In genomic region chr6:94623586-94623985, GRCh38 we compare ENCODE assay signal across 18 cellular contexts.
DNase-seq lines count a peak whose midpoint lies in the region; ATAC-seq and TF ChIP-seq lines count a peak whose summit lies in the region.
"Had no signal": no experiment of that assay in that cellular context is flagged by ENCODE, and none has a peak within 500 bp of the region (broad histone marks: within the 10 kb centered on the region; RNA-seq: fewer than 3 reads in every experiment).

No MANE protein-coding gene starts in this region.

- H3K9me3 ChIP-seq in adrenal gland (replicated peaks in 1 of 3): no peaks in the 10 kb centered on the region
- H3K9me3 ChIP-seq: Caco-2 had no signal

- H3K27ac ChIP-seq in adrenal gland: no peak overlapping the region
- H3K27ac ChIP-seq: C4-2B had no signal

- H3K27me3 ChIP-seq in adrenal gland: no peaks in the 10 kb centered on the region

- H3K4me3 ChIP-seq in adrenal gland: no peak overlapping the region

- peak; percentile 39 for DNase-seq in DMS 273 treated with DMSO at 0.1 percent for 48 hours (lab: John Stamatoyannopoulos, UW)
- peak; percentile 16 for DNase-seq in NCI-H2171 (lab: John Stamatoyannopoulos, UW)
- DNase-seq in NCI-H69 (lab: John Stamatoyannopoulos, UW): peak; percentile 9
- DNase-seq in pons (ENCODE audit: low spot score): peak; percentile 11
- no peak for DNase-seq in NCI-H82 treated with DMSO at 0.1 percent for 48 hours (lab: John Stamatoyannopoulos, UW; ENCODE audit: unreplicated experiment)
- DNase-seq in NCI-H187 (lab: John Stamatoyannopoulos, UW): no peak
- no peak for DNase-seq in adrenal gland
- DNase-seq: Caco-2; CD4-positive, alpha-beta T cell; GDM1; GOT3; H7; HFFc6; KBM-7 had no signal

- ATAC-seq in HG03175 (IDR thresholded peaks at IDR 0.05; ENCODE audit: unreplicated experiment): no peak
- ATAC-seq: HCT116, HepG2 had no signal

- TF ChIP-seq POLR2A in adrenal gland (IDR thresholded peaks at IDR 0.05): no peak

- H3K4me1 ChIP-seq in adrenal gland (replicated peaks in 1 of 2): no peaks in the 10 kb centered on the region
- H3K4me1 ChIP-seq: Caco-2 had no signal

- intact Hi-C loops in adrenal gland (cut with DNase I): no loop called here

- no peak for TF ChIP-seq CTCF in adrenal gland (IDR thresholded peaks at IDR 0.05)

- H3K36me3 ChIP-seq in adrenal gland (replicated peaks in 1 of 2): no peaks in the 10 kb centered on the region

Comparison
In these comparisons a context has a peak if more than half of its experiments do, and no peak if none do; other contexts are left out.
1. DNase-seq: peak in DMS 273 treated with DMSO at 0.1 percent for 48 hours (single experiment), NCI-H2171 (single experiment), NCI-H69 (single experiment) and pons (single experiment); none in NCI-H82 treated with DMSO at 0.1 percent for 48 hours (single experiment), NCI-H187 (0 of 2) and adrenal gland (0 of 7).